In genomic region chr19:45215391-45216191, GRCh38 we compare ENCODE assay signal across 11 cellular contexts. TPM values are rescaled to one million over a fixed set of nuclear protein-coding genes. Genes with fewer than 3 reads are reported as not detected.
DNase-seq lines count a peak whose midpoint lies in the region; ATAC-seq and TF ChIP-seq lines count a peak whose summit lies in the region.
"Had no signal": no experiment of that assay in that cellular context is flagged by ENCODE, and none has a peak within 500 bp of the region (broad histone marks: within the 10 kb centered on the region; RNA-seq: fewer than 3 reads in every experiment).

No MANE protein-coding gene starts in this region.

- DNase-seq in DMS 273 (lab: John Stamatoyannopoulos, UW; ENCODE audit: unreplicated experiment): peak; percentile 31
- no peak for DNase-seq in DMS 273 treated with DMSO at 0.1 percent for 48 hours (lab: John Stamatoyannopoulos, UW)
- peak; percentile 72 for DNase-seq in SK-N-SH
- peak; percentile 50 for DNase-seq in retina
- no peak for DNase-seq in SW 1271 (lab: John Stamatoyannopoulos, UW)
- DNase-seq in GM20000 (ENCODE audit: low spot score): no peak
- DNase-seq: MV-4-11 had no signal

- POLR2A ChIA-PET in SK-N-SH (lab: Yijun Ruan, JAX): no interaction called here

- no peak overlapping the region for H3K27ac ChIP-seq in SK-N-SH (ENCODE audit: low read depth in 2 of 2, low read length in 1 of 2)
- H3K27ac ChIP-seq: 22Rv1, SJSA1 had no signal

- no peaks in the 10 kb centered on the region for H4K20me1 ChIP-seq in SK-N-SH (ENCODE audit: insufficient read depth)

- ATAC-seq in HG03571 (IDR thresholded peaks at IDR 0.05; ENCODE audit: unreplicated experiment): no peak

- H3K36me3 ChIP-seq in SK-N-SH (replicated peaks in 1 of 2; ENCODE audit: control insufficient read depth in 1 of 2, insufficient read depth in 2 of 2, low read length in 1 of 2): no peaks in the 10 kb centered on the region
- H3K36me3 ChIP-seq: SJSA1 had no signal

- no peak overlapping the region for H2AFZ ChIP-seq in SK-N-SH (ENCODE audit: low read depth)

- peak overlapping the region; percentile 69 for H3K4me2 ChIP-seq in SK-N-SH

- no peaks in the 10 kb centered on the region for H3K9me2 ChIP-seq in SK-N-SH

- WGBS in SK-N-SH (ENCODE audit: low lambda C conversion rate): 20% methylated on average over 17 of the region's 35 CpGs

- peaks cover 26% of the 10 kb centered on the region for H3K27me3 ChIP-seq in SK-N-SH (ENCODE audit: insufficient read depth)

- TF ChIP-seq EP300 in SK-N-SH (IDR thresholded peaks at IDR 0.05; ENCODE audit: borderline replicate concordance in 1 of 2, low read depth in 1 of 2, low read length in 1 of 2): no peak

- TF ChIP-seq CTCF in SK-N-SH (IDR thresholded peaks at IDR 0.05): no peak
- TF ChIP-seq CTCF in GM20000 (IDR thresholded peaks at IDR 0.05; ENCODE audit: extremely low read depth, missing control alignments): no peak

- H3K4me1 ChIP-seq in SK-N-SH (ENCODE audit: control insufficient read depth in 1 of 2, insufficient read depth in 2 of 2, low read depth in 1 of 2, low read length in 1 of 2): peaks cover 0 to 6% of the 10 kb centered on the region in 2 experiments; a peak in 1 of 4 replicates

- CTCF ChIA-PET in SK-N-SH (lab: Yijun Ruan, JAX): interaction anchor here (0.7 to 1.5 kb wide), 4 partner anchors 10 to 124 kb away, joined by 3 read pairs; no protein-coding TSS in a partner anchor

- peak overlapping the region in 1 of 2 experiments; percentile 24; a peak in 2 of 4 replicates for H3K4me3 ChIP-seq in SK-N-SH (ENCODE audit: low read depth in 2 of 2, low read length in 1 of 2)
- peak overlapping the region; percentile 31 for H3K4me3 ChIP-seq in iPS-18c (ENCODE audit: insufficient read depth, low read depth, low read length)
- H3K4me3 ChIP-seq: SJSA1 had no signal

- no peak overlapping the region for H3K9ac ChIP-seq in SK-N-SH

- H3K79me2 ChIP-seq in SK-N-SH (ENCODE audit: insufficient read depth): no peaks in the 10 kb centered on the region

- no peak for TF ChIP-seq RAD21 in SK-N-SH (IDR thresholded peaks at IDR 0.05; ENCODE audit: low read length)

- H3F3A ChIP-seq in SK-N-SH (replicated peaks; ENCODE audit: insufficient read depth): no peaks in the 10 kb centered on the region

- H3K9me3 ChIP-seq in SK-N-SH (no peaks in the 10 kb centered on the region), iPS-18c (ENCODE audit: control insufficient read depth, insufficient read depth, low read length) (peaks cover 2% of the 10 kb centered on the region)
- H3K9me3 ChIP-seq: SJSA1 had no signal

TF ChIP-seq in SK-N-SH, 30 proteins besides CTCF, POLR2A, EP300 and RAD21:
- no peak for TF ChIP-seq USF1 (IDR thresholded peaks at IDR 0.05; ENCODE audit: borderline replicate concordance, low read depth)
- TF ChIP-seq ELF1 (IDR thresholded peaks at IDR 0.05): no peak
- no peak for TF ChIP-seq TCF12 (IDR thresholded peaks at IDR 0.05)
- TF ChIP-seq FOSL2 (IDR thresholded peaks at IDR 0.05; ENCODE audit: borderline replicate concordance, low read depth): no peak
- no peak for TF ChIP-seq RCOR1 (IDR thresholded peaks at IDR 0.05; ENCODE audit: low read length)
- TF ChIP-seq POLR2AphosphoS5 (IDR thresholded peaks at IDR 0.05; ENCODE audit: low read depth, low read length): no peak
- TF ChIP-seq MXI1 (IDR thresholded peaks at IDR 0.05; ENCODE audit: low read depth, low read length): no peak
- no peak for TF ChIP-seq GATA2 (CRISPR knock-in tag; IDR thresholded peaks at IDR 0.05)
- TF ChIP-seq MEF2A (IDR thresholded peaks at IDR 0.05; ENCODE audit: borderline replicate concordance, low read depth): no peak
- TF ChIP-seq RFX5 (IDR thresholded peaks at IDR 0.05; ENCODE audit: low read length): no peak
- no peak for TF ChIP-seq JUND (IDR thresholded peaks at IDR 0.05)
- no peak for TF ChIP-seq CHD2 (IDR thresholded peaks at IDR 0.05; ENCODE audit: low read length, partially characterized antibody)
- no peak for TF ChIP-seq USF2 (IDR thresholded peaks at IDR 0.05; ENCODE audit: borderline replicate concordance, low read depth, low read length)
- no peak for TF ChIP-seq FOXJ3 (CRISPR knock-in tag; IDR thresholded peaks at IDR 0.05)
- TF ChIP-seq, protein P1, sequence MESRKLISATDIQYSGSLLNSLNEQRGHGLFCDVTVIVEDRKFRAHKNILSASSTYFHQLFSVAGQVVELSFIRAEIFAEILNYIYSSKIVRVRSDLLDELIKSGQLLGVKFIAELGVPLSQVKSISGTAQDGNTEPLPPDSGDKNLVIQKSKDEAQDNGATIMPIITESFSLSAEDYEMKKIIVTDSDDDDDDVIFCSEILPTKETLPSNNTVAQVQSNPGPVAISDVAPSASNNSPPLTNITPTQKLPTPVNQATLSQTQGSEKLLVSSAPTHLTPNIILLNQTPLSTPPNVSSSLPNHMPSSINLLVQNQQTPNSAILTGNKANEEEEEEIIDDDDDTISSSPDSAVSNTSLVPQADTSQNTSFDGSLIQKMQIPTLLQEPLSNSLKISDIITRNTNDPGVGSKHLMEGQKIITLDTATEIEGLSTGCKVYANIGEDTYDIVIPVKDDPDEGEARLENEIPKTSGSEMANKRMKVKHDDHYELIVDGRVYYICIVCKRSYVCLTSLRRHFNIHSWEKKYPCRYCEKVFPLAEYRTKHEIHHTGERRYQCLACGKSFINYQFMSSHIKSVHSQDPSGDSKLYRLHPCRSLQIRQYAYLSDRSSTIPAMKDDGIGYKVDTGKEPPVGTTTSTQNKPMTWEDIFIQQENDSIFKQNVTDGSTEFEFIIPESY (IDR thresholded peaks at IDR 0.05; ENCODE audit: borderline replicate concordance, low read depth): no peak
- no peak for TF ChIP-seq NRF1 (IDR thresholded peaks at IDR 0.05; ENCODE audit: low read depth, low read length)
- no peak for TF ChIP-seq YY1 (IDR thresholded peaks at IDR 0.05; ENCODE audit: low read depth)
- TF ChIP-seq REST (IDR thresholded peaks at IDR 0.05; ENCODE audit: low read depth, low read length): no peak

RNA-seq across cellular contexts. Expression of gene EXOC3L2, which starts 29.6 kb away (rescaled TPM):
- polyA plus RNA-seq in SK-N-SH (2012; rRNA removed): 0.02 TPM in 1 of 2 replicates, not detected in the other
- not detected in 2 replicates for polyA plus RNA-seq in SK-N-SH (2012; cell fraction: cytosol; rRNA removed)
- polyA plus RNA-seq in SK-N-SH (2012; cell fraction: nucleus; rRNA removed): not detected in 2 replicates

RNA-seq across cellular contexts. Expression of gene MARK4, which starts 35.5 kb away (rescaled TPM):
- 9.8 and 16.3 TPM in 2 replicates for polyA plus RNA-seq in SK-N-SH (2012; rRNA removed)
- polyA plus RNA-seq in SK-N-SH (2012; cell fraction: cytosol; rRNA removed): 18.2 and 22.7 TPM in 2 replicates
- 31.0 and 42.9 TPM in 2 replicates for polyA plus RNA-seq in SK-N-SH (2012; cell fraction: nucleus; rRNA removed)

RNA-seq across cellular contexts. Expression of gene BLOC1S3, which starts 37.0 kb away (rescaled TPM):
- polyA plus RNA-seq in SK-N-SH (2012; rRNA removed): 3.0 and 3.7 TPM in 2 replicates
- polyA plus RNA-seq in SK-N-SH (2012; cell fraction: cytosol; rRNA removed): 1.9 and 2.2 TPM in 2 replicates
- polyA plus RNA-seq in SK-N-SH (2012; cell fraction: nucleus; rRNA removed): 3.5 and 5.6 TPM in 2 replicates

RNA-seq across cellular contexts. Expression of gene TRAPPC6A, which starts 37.6 kb away (rescaled TPM):
- 53.0 and 59.0 TPM in 2 replicates for polyA plus RNA-seq in SK-N-SH (2012; rRNA removed)
- polyA plus RNA-seq in SK-N-SH (2012; cell fraction: cytosol; rRNA removed): 34.4 and 43.2 TPM in 2 replicates
- polyA plus RNA-seq in SK-N-SH (2012; cell fraction: nucleus; rRNA removed): 25.3 and 26.7 TPM in 2 replicates

RNA-seq across cellular contexts. Expression of gene NKPD1, which starts 54.8 kb away (rescaled TPM):
- polyA plus RNA-seq in SK-N-SH (2012; rRNA removed): 0.06 and 0.12 TPM in 2 replicates
- 0.03 and 0.04 TPM in 2 replicates for polyA plus RNA-seq in SK-N-SH (2012; cell fraction: cytosol; rRNA removed)
- 0.97 and 1.9 TPM in 2 replicates for polyA plus RNA-seq in SK-N-SH (2012; cell fraction: nucleus; rRNA removed)

Comparison
In these comparisons a context has a peak if more than half of its experiments do, and no peak if none do; other contexts are left out.
1. DNase-seq: peak in DMS 273 (single experiment), SK-N-SH (single experiment) and retina (single experiment); none in DMS 273 treated with DMSO at 0.1 percent for 48 hours (single experiment), SW 1271 (0 of 2) and GM20000 (single experiment).